In the genomic region with DNA sequence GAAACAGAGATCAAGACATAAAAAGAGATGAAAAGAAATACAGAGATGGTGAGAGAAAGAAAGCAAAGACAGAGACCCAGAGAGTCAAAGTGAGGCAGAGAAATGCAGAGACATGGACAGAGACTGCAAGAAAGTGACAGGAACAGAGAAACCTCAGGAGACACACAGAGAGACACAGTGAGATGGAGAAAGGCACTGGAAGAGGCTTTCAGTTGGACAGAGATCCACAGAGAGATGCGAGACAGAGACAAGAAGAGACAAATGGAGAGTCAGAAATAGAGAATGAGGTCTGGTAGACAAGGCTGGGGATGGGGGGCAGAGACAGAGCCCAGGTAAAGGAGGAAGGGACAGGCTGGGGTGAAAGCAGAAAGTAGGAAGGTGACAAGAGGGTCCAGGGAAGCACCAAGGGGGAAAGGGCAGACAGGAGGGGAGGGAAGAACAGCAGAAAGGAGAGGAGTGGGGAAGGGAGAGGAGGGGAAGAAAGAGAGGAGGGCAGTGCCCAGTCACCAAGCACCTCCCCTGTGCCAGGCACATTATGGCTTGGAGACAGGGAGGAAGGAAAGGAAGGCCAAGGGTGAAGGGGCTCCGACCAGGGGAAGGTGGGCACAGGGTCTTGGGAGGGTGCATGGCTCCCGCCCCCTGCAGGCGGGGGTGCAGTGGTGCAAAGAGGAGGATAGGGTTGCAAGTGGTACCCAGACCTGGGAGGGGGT, we compare ENCODE assay signal across 10 cellular contexts. TPM values are rescaled to one million over a fixed set of nuclear protein-coding genes. Genes with fewer than 3 reads are reported as not detected.
A peak's percentile ranks its signal among the peaks of the same experiment; 100 is the strongest.
DNase-seq lines count a peak whose midpoint lies in the region; ATAC-seq and TF ChIP-seq lines count a peak whose summit lies in the region.
"Had no signal": no experiment of that assay in that cellular context is flagged by ENCODE, and none has a peak within 500 bp of the region (broad histone marks: within the 10 kb centered on the region; RNA-seq: fewer than 3 reads in every experiment).

No MANE protein-coding gene starts in this region.

- no peak overlapping the region for H3K9ac ChIP-seq in endodermal cell (ENCODE audit: extremely low read depth, low read length, poor library complexity, severe bottlenecking)

- H3K36me3 Mint-ChIP-seq in activated naive CD8-positive, alpha-beta T cell treated with anti-CD3 and anti-CD28 coated beads, Interleukin-2, amount 10 ng/mL, durations not matched to agents 7 days and 5 days: no peaks in the 10 kb centered on the region
- no peaks in the 10 kb centered on the region for H3K36me3 Mint-ChIP-seq in activated naive CD8-positive, alpha-beta T cell treated with anti-CD3 and anti-CD28 coated beads, Interleukin-2, amount 50 U/mL, for 24 hours (ENCODE audit: low read depth)
- no peaks in the 10 kb centered on the region for H3K36me3 Mint-ChIP-seq in endodermal cell (ENCODE audit: low read depth)

- WGBS in endodermal cell (ENCODE audit: insufficient coverage in 1 of 2, insufficient read length in 1 of 2), 2 experiments: 22 to 100% methylated on average over 1 to 4 of the region's 4 CpGs

- no peaks in the 10 kb centered on the region for H3K36me3 ChIP-seq in endodermal cell (ENCODE audit: control insufficient read depth, insufficient read depth, low read length)

- peaks cover 31% of the 10 kb centered on the region for H3K27me3 Mint-ChIP-seq in activated naive CD8-positive, alpha-beta T cell treated with anti-CD3 and anti-CD28 coated beads, Interleukin-2, amount 10 ng/mL, durations not matched to agents 7 days and 5 days
- H3K27me3 Mint-ChIP-seq in activated naive CD8-positive, alpha-beta T cell treated with anti-CD3 and anti-CD28 coated beads, Interleukin-2, amount 50 U/mL, for 24 hours: peaks cover 30% of the 10 kb centered on the region
- peaks cover 41% of the 10 kb centered on the region for H3K27me3 Mint-ChIP-seq in endodermal cell (ENCODE audit: insufficient read depth)

- no peak overlapping the region for H3K4me3 Mint-ChIP-seq in activated naive CD8-positive, alpha-beta T cell treated with anti-CD3 and anti-CD28 coated beads, Interleukin-2, amount 10 ng/mL, durations not matched to agents 7 days and 5 days
- H3K4me3 Mint-ChIP-seq in activated naive CD8-positive, alpha-beta T cell treated with anti-CD3 and anti-CD28 coated beads, Interleukin-2, amount 50 U/mL, for 24 hours: no peak overlapping the region
- H3K4me3 Mint-ChIP-seq in endodermal cell: no peak overlapping the region

- H3K4me1 Mint-ChIP-seq in activated naive CD8-positive, alpha-beta T cell treated with anti-CD3 and anti-CD28 coated beads, Interleukin-2, amount 10 ng/mL, durations not matched to agents 7 days and 5 days: peaks cover 21% of the 10 kb centered on the region
- peaks cover 21% of the 10 kb centered on the region for H3K4me1 Mint-ChIP-seq in activated naive CD8-positive, alpha-beta T cell treated with anti-CD3 and anti-CD28 coated beads, Interleukin-2, amount 50 U/mL, for 24 hours
- peaks cover 5% of the 10 kb centered on the region for H3K4me1 Mint-ChIP-seq in endodermal cell

- no peak overlapping the region for H3K4me3 ChIP-seq in endodermal cell (ENCODE audit: low read length)

- peaks cover 90% of the 10 kb centered on the region for H3K27me3 ChIP-seq in endodermal cell (ENCODE audit: control insufficient read depth, insufficient read depth, low read length, poor library complexity, severe bottlenecking)

- POLR2A ChIA-PET in activated naive CD8-positive, alpha-beta T cell treated with anti-CD3 and anti-CD28 coated beads, Interleukin-2, amount 10 ng/mL, durations not matched to agents 7 days and 5 days (lab: Charles Lee): no interaction called here

- H3K9me3 ChIP-seq in endodermal cell (ENCODE audit: control insufficient read depth, low read length): no peaks in the 10 kb centered on the region

- no peak overlapping the region for H3K27ac Mint-ChIP-seq in activated naive CD8-positive, alpha-beta T cell treated with anti-CD3 and anti-CD28 coated beads, Interleukin-2, amount 10 ng/mL, durations not matched to agents 7 days and 5 days
- no peak overlapping the region for H3K27ac Mint-ChIP-seq in activated naive CD8-positive, alpha-beta T cell treated with anti-CD3 and anti-CD28 coated beads, Interleukin-2, amount 50 U/mL, for 24 hours
- no peak overlapping the region for H3K27ac Mint-ChIP-seq in endodermal cell

- H3K27ac ChIP-seq in endodermal cell (ENCODE audit: low read depth, low read length): no peak overlapping the region

- DNase-seq in activated naive CD8-positive, alpha-beta T cell treated with anti-CD3 and anti-CD28 coated beads, Interleukin-2, amount 10 ng/mL, durations not matched to agents 7 days and 5 days: peak; percentile 49
- no peak for DNase-seq in activated naive CD8-positive, alpha-beta T cell treated with anti-CD3 and anti-CD28 coated beads, Interleukin-2, amount 50 U/mL, for 24 hours
- DNase-seq in NCI-H1092 (lab: John Stamatoyannopoulos, UW) (peak; percentile 18), endodermal cell (peak; percentile 83)
- peak; percentile 1 for DNase-seq in stimulated activated naive CD4-positive, alpha-beta T cell treated with Interleukin-2 at 50 U/mL for 16 hours (lab: John Stamatoyannopoulos, UW)
- DNase-seq: DMS153, hippocampal formation had no signal

- H3K9me3 Mint-ChIP-seq in activated naive CD8-positive, alpha-beta T cell treated with anti-CD3 and anti-CD28 coated beads, Interleukin-2, amount 10 ng/mL, durations not matched to agents 7 days and 5 days: no peaks in the 10 kb centered on the region
- no peaks in the 10 kb centered on the region for H3K9me3 Mint-ChIP-seq in activated naive CD8-positive, alpha-beta T cell treated with anti-CD3 and anti-CD28 coated beads, Interleukin-2, amount 50 U/mL, for 24 hours
- no peaks in the 10 kb centered on the region for H3K9me3 Mint-ChIP-seq in endodermal cell

- peak; percentile 25 for ATAC-seq in activated naive CD8-positive, alpha-beta T cell treated with anti-CD3 and anti-CD28 coated beads, Interleukin-2, amount 10 ng/mL, durations not matched to agents 7 days and 5 days (ENCODE audit: low read depth)
- ATAC-seq in activated naive CD8-positive, alpha-beta T cell treated with anti-CD3 and anti-CD28 coated beads, Interleukin-2, amount 50 U/mL, for 24 hours: no peak
- no peak for ATAC-seq in HG02973 (IDR thresholded peaks at IDR 0.05; ENCODE audit: unreplicated experiment)
- ATAC-seq in HG02763 (IDR thresholded peaks at IDR 0.05; ENCODE audit: unreplicated experiment): no peak
- ATAC-seq in HG03342 (IDR thresholded peaks at IDR 0.05; ENCODE audit: unreplicated experiment): no peak

- no peaks in the 10 kb centered on the region for H3K4me1 ChIP-seq in endodermal cell (ENCODE audit: control insufficient read depth, insufficient read depth, low read length)

- peak; percentile 76 for TF ChIP-seq CTCF in endodermal cell (conservative IDR thresholded peaks at IDR 0.05)

RNA-seq across cellular contexts. Expression of a gene that starts 38.5 kb away (rescaled TPM):
- 10 to 100 TPM; 41.3 to 42.2 TPM for total RNA-seq in activated naive CD8-positive, alpha-beta T cell treated with anti-CD3 and anti-CD28 coated beads, Interleukin-2, amount 10 ng/mL, durations not matched to agents 7 days and 5 days
- 10 to 100 TPM; 25.8 to 28.0 TPM for total RNA-seq in endodermal cell
- 20.5 TPM for polyA plus RNA-seq in endodermal cell (2013, experiment 1 of 2)
- polyA plus RNA-seq in endodermal cell (2013, experiment 2 of 2): 15.9 TPM

RNA-seq across cellular contexts. Expression of a gene that starts 41.2 kb away (rescaled TPM):
- 10 to 100 TPM; 19.6 to 20.6 TPM for total RNA-seq in activated naive CD8-positive, alpha-beta T cell treated with anti-CD3 and anti-CD28 coated beads, Interleukin-2, amount 10 ng/mL, durations not matched to agents 7 days and 5 days
- total RNA-seq in endodermal cell: 10 to 100 TPM; 15.7 to 16.0 TPM
- polyA plus RNA-seq in endodermal cell (2013, experiment 1 of 2): 9.6 TPM
- 9.5 TPM for polyA plus RNA-seq in endodermal cell (2013, experiment 2 of 2)

RNA-seq across cellular contexts. Expression of a gene that starts 46.7 kb away (rescaled TPM):
- total RNA-seq in activated naive CD8-positive, alpha-beta T cell treated with anti-CD3 and anti-CD28 coated beads, Interleukin-2, amount 10 ng/mL, durations not matched to agents 7 days and 5 days: 10 to 100 TPM; 33.0 to 33.9 TPM
- total RNA-seq in endodermal cell: 1 to 10 TPM; 1.8 to 2.6 TPM
- 9.7 TPM for polyA plus RNA-seq in endodermal cell (2013, experiment 1 of 2)
- polyA plus RNA-seq in endodermal cell (2013, experiment 2 of 2): 7.1 TPM

Comparison
In these comparisons a context has a peak if more than half of its experiments do, and no peak if none do; other contexts are left out.
1. RNA of a gene that starts 46.7 kb away (total RNA-seq): 33.0 to 33.9 TPM in activated naive CD8-positive, alpha-beta T cell treated with anti-CD3 and anti-CD28 coated beads, Interleukin-2, amount 10 ng/mL, durations not matched to agents 7 days and 5 days; 1.8 to 2.6 TPM in endodermal cell; every median in the first group is over 4 times any median in the second.